ENCODE assay signal across 11 cellular contexts in genomic region chr9:128091571-128091970, GRCh38. TPM values are rescaled to one million over a fixed set of nuclear protein-coding genes. Genes with fewer than 3 reads are reported as not detected.
DNase-seq lines count a peak whose midpoint lies in the region; ATAC-seq and TF ChIP-seq lines count a peak whose summit lies in the region.
"Had no signal": no experiment of that assay in that cellular context is flagged by ENCODE, and none has a peak within 500 bp of the region (broad histone marks: within the 10 kb centered on the region; RNA-seq: fewer than 3 reads in every experiment).

No MANE protein-coding gene starts in this region.

- H4K20me1 ChIP-seq in DND-41 (ENCODE audit: insufficient read depth, low read length), result 0 out of 2 replicates have a peak, but pooled peaks cover 5% of the 10 kb centered on the region

- WGBS in sigmoid colon, 2 donors, result 56 to 66% methylated on average over 13 of the region's 13 CpGs

- TF ChIP-seq POLR2A in sigmoid colon (IDR thresholded peaks at IDR 0.05), result no peak

- H3K4me1 ChIP-seq in DND-41 (ENCODE audit: insufficient read depth, low read length) (peaks cover 50% of the 10 kb centered on the region), sigmoid colon (peaks cover 0 to 51% (median 48%) of the 10 kb centered on the region in 4 donors)

- ATAC-seq in DND-41 (ENCODE audit: insufficient read depth, low read depth), result no peak
- ATAC-seq in activated CD8-positive, alpha-beta T cell treated with anti-CD3 and anti-CD28 coated beads, Interleukin-2, amount 10 ng/mL, durations not matched to agents 7 days and 5 days, result no peak
- ATAC-seq in HG02981 (IDR thresholded peaks at IDR 0.05; ENCODE audit: unreplicated experiment), result no peak

- H3K36me3 Mint-ChIP-seq in activated CD8-positive, alpha-beta T cell treated with anti-CD3 and anti-CD28 coated beads, Interleukin-2, amount 10 ng/mL, durations not matched to agents 7 days and 5 days (ENCODE audit: low read depth), result peaks cover 36% of the 10 kb centered on the region

- POLR2A ChIA-PET in activated CD8-positive, alpha-beta T cell treated with anti-CD3 and anti-CD28 coated beads, Interleukin-2, amount 10 ng/mL, durations not matched to agents 7 days and 5 days (lab: Charles Lee), result no interaction called here

- H3K4me3 ChIP-seq in DND-41 (ENCODE audit: low read depth in 1 of 2, low read length in 2 of 2), result no peak overlapping the region
- H3K4me3 ChIP-seq in fibroblast of pulmonary artery (replicated peaks; ENCODE audit: low read depth, low read length), result peak overlapping the region; percentile 53
- H3K4me3 ChIP-seq in sigmoid colon, result peak overlapping the region in 3 of 4 donors; percentile 9 to 13 (median 11)
- H3K4me3 ChIP-seq: skin epidermis had no signal

- TF ChIP-seq CTCF in DND-41 (IDR thresholded peaks at IDR 0.05; ENCODE audit: borderline replicate concordance, extremely low read depth, low read length, poor library complexity, severe bottlenecking) (no peak), fibroblast of pulmonary artery (IDR thresholded peaks at IDR 0.05; ENCODE audit: low read length, missing control alignments) (no peak), sigmoid colon (IDR thresholded peaks at IDR 0.05) (no peak)

- H3K4me1 Mint-ChIP-seq in activated CD8-positive, alpha-beta T cell treated with anti-CD3 and anti-CD28 coated beads, Interleukin-2, amount 10 ng/mL, durations not matched to agents 7 days and 5 days (ENCODE audit: low read depth), result peaks cover 65% of the 10 kb centered on the region

- H3K4me3 Mint-ChIP-seq in activated CD8-positive, alpha-beta T cell treated with anti-CD3 and anti-CD28 coated beads, Interleukin-2, amount 10 ng/mL, durations not matched to agents 7 days and 5 days, result peak overlapping the region; percentile 49

- H3K36me3 ChIP-seq in DND-41 (ENCODE audit: insufficient read depth, low read length) (peaks cover 18% of the 10 kb centered on the region), sigmoid colon (no peaks in the 10 kb centered on the region)

- peak overlapping the region; percentile 24; the same call in 1 of the 2 replicates for H3K9ac ChIP-seq in DND-41 (ENCODE audit: low read depth, low read length)

- no peaks in the 10 kb centered on the region for H3K27me3 Mint-ChIP-seq in activated CD8-positive, alpha-beta T cell treated with anti-CD3 and anti-CD28 coated beads, Interleukin-2, amount 10 ng/mL, durations not matched to agents 7 days and 5 days (ENCODE audit: low read depth)

- intact Hi-C loops in sigmoid colon (cut with DNase I), result no loop called here

- H3K27me3 ChIP-seq in DND-41 (ENCODE audit: insufficient read depth, low read length, poor library complexity) (no peaks in the 10 kb centered on the region), sigmoid colon (no peaks in the 10 kb centered on the region)

- CTCF ChIA-PET in activated CD8-positive, alpha-beta T cell treated with anti-CD3 and anti-CD28 coated beads, Interleukin-2, amount 10 ng/mL, durations not matched to agents 7 days and 5 days (lab: Charles Lee), result interaction anchor here (1.0 to 4.5 kb wide), 8 partner anchors 10 to 137 kb away, joined by 3 to 30 read pairs (median 6); no protein-coding TSS in a partner anchor

- DNase-seq in DND-41, result no peak
- no peak for DNase-seq in activated CD8-positive, alpha-beta T cell treated with anti-CD3 and anti-CD28 coated beads, Interleukin-2, amount 10 ng/mL, durations not matched to agents 7 days and 5 days
- DNase-seq in fibroblast of pulmonary artery (ENCODE audit: low read depth), result no peak
- no peak for DNase-seq in sigmoid colon
- DNase-seq in middle frontal gyrus (ENCODE audit: extremely low spot score, low spot score), result no peak
- no peak for DNase-seq in NCI-H446 treated with DMSO at 0.1 percent for 48 hours (lab: John Stamatoyannopoulos, UW)
- DNase-seq in NCI-H748 (lab: John Stamatoyannopoulos, UW; ENCODE audit: unreplicated experiment), result no peak
- DNase-seq: activated effector memory CD4-positive, alpha-beta T cell treated with anti-CD3 and anti-CD28 coated beads, Interleukin-2, amount 50 U/mL, for 16 hours; NCI-H1694 had no signal

- H3K27ac ChIP-seq in DND-41 (ENCODE audit: low read length), result peak overlapping the region; percentile 85
- peak overlapping the region; percentile 91 to 98 (median 92) for H3K27ac ChIP-seq in sigmoid colon

- H3K9me3 ChIP-seq in DND-41 (ENCODE audit: insufficient read depth, low read length, severe bottlenecking), result no peaks in the 10 kb centered on the region
- no peaks in the 10 kb centered on the region for H3K9me3 ChIP-seq in sigmoid colon

- H3K79me2 ChIP-seq in DND-41 (ENCODE audit: insufficient read depth, low read length), result peaks cover 86% of the 10 kb centered on the region

- peak overlapping the region; percentile 58 for H3K27ac Mint-ChIP-seq in activated CD8-positive, alpha-beta T cell treated with anti-CD3 and anti-CD28 coated beads, Interleukin-2, amount 10 ng/mL, durations not matched to agents 7 days and 5 days

- H3K4me2 ChIP-seq in DND-41 (ENCODE audit: insufficient read depth, low read length), result no peak overlapping the region

- H2AFZ ChIP-seq in DND-41 (ENCODE audit: low read depth, low read length), result no peak overlapping the region

- TF ChIP-seq EP300 in sigmoid colon (IDR thresholded peaks at IDR 0.05), result no peak

- no peaks in the 10 kb centered on the region for H3K9me3 Mint-ChIP-seq in activated CD8-positive, alpha-beta T cell treated with anti-CD3 and anti-CD28 coated beads, Interleukin-2, amount 10 ng/mL, durations not matched to agents 7 days and 5 days (ENCODE audit: insufficient read depth)

RNA-seq across cellular contexts. Expression of gene SLC25A25, which starts 23.5 kb away (rescaled TPM):
- 10 to 100 TPM; 17.2 to 19.2 TPM for total RNA-seq in activated CD8-positive, alpha-beta T cell treated with anti-CD3 and anti-CD28 coated beads, Interleukin-2, amount 10 ng/mL, durations not matched to agents 7 days and 5 days
- 10 to 100 TPM; 10.2 to 77.2 (median 12.9) TPM for total RNA-seq in sigmoid colon
- polyA plus RNA-seq in sigmoid colon, result 10 to 100 TPM; 16.6 to 19.4 (median 16.8) TPM

RNA-seq across cellular contexts. Expression of gene NAIF1, which starts 24.5 kb away (rescaled TPM):
- total RNA-seq in activated CD8-positive, alpha-beta T cell treated with anti-CD3 and anti-CD28 coated beads, Interleukin-2, amount 10 ng/mL, durations not matched to agents 7 days and 5 days, result 10 to 100 TPM; 13.3 to 15.4 TPM
- total RNA-seq in sigmoid colon, result 10 to 100 TPM in 1 of 4 donors, 1 to 10 TPM in 3; 5.5 to 10.7 (median 6.3) TPM
- 10 to 100 TPM in 1 of 3 donors, 1 to 10 TPM in 2; 8.4 to 11.0 (median 8.6) TPM for polyA plus RNA-seq in sigmoid colon

RNA-seq across cellular contexts. Expression of gene PTGES2, which starts 36.0 kb away (rescaled TPM):
- total RNA-seq in activated CD8-positive, alpha-beta T cell treated with anti-CD3 and anti-CD28 coated beads, Interleukin-2, amount 10 ng/mL, durations not matched to agents 7 days and 5 days, result 10 to 100 TPM; 51.8 to 57.7 TPM
- 100 to 1,000 TPM in 2 of 4 donors, 10 to 100 TPM in 2; 60.0 to 119 (median 97.5) TPM for total RNA-seq in sigmoid colon
- 10 to 100 TPM; 56.5 to 82.2 (median 66.1) TPM for polyA plus RNA-seq in sigmoid colon

RNA-seq across cellular contexts. Expression of gene LCN2, which starts 57.7 kb away (rescaled TPM):
- total RNA-seq in activated CD8-positive, alpha-beta T cell treated with anti-CD3 and anti-CD28 coated beads, Interleukin-2, amount 10 ng/mL, durations not matched to agents 7 days and 5 days, result not detected
- not detected for total RNA-seq in sigmoid colon
- polyA plus RNA-seq in sigmoid colon, result 1,000 to 10,000 TPM in 1 of 3 donors, 10 to 100 TPM in 1, 1 to 10 TPM in 1; 9.6 to 1,818 (median 79.8) TPM

Comparison
In these comparisons a context has a peak if more than half of its experiments do, and no peak if none do; other contexts are left out.
1. H3K4me3 ChIP-seq: peak in fibroblast of pulmonary artery (single experiment) and sigmoid colon (3 of 4); none in DND-41 (0 of 2).